In the genomic region with DNA sequence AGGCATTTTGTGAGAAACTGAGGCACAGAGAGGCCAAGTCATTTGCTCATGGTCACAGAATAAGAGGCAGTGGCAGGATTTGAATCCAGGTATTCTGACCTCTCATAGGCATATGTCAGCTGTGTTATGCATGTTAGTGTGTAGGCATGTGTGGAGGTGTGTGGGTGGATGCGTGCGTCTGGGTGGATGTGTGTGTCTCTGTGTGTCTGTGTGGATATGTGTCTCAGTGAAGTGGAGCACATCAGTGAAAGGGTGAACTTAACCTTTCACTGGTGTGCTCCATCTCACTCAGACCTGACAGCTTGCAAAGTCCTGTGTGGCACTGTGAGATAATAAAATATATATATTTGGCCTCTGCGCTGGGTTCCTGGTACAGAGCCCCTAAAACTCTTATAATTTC, we compare ENCODE assay signal across 18 cellular contexts.
"Had no signal": no experiment of that assay in that cellular context is flagged by ENCODE, and none has a peak within 500 bp of the region (broad histone marks: within the 10 kb centered on the region; RNA-seq: fewer than 3 reads in every experiment).

No MANE protein-coding gene starts in this region.

- H3K27ac ChIP-seq: parathyroid adenoma had no signal

- H3K27ac Mint-ChIP-seq: activated CD4-positive, alpha-beta T cell treated with anti-CD3 and anti-CD28 coated beads, Interleukin-2, amount 10 ng/mL, durations not matched to agents 7 days and 5 days; activated naive CD8-positive, alpha-beta T cell treated with anti-CD3 and anti-CD28 coated beads for 36 hours; activated T-helper 1 cell treated with anti-CD3 and anti-CD28 coated beads, Interleukin-12 subunit alpha, Interleukin-12 subunit beta, Interleukin-2, Interleukin-4 antibody, amounts not matched to agents 30 ng/mL and 10 ng/mL and 1 ng/mL, durations not matched to agents 14 hours and 24 hours and 36 hours; dendritic cell treated with granulocyte-macrophage colony-stimulating factor and Interleukin-4, amounts not matched to agents 40 ng/mL and 50 ng/mL, for 4 days had no signal

- H3K4me1 Mint-ChIP-seq: activated CD4-positive, alpha-beta T cell treated with anti-CD3 and anti-CD28 coated beads, Interleukin-2, amount 10 ng/mL, durations not matched to agents 7 days and 5 days had no signal

- DNase-seq: activated CD4-positive, alpha-beta T cell treated with anti-CD3 and anti-CD28 coated beads, Interleukin-2, amount 10 ng/mL, durations not matched to agents 7 days and 5 days; activated naive CD8-positive, alpha-beta T cell treated with anti-CD3 and anti-CD28 coated beads for 36 hours; amygdala; effector memory CD4-positive, alpha-beta T cell; gastrocnemius medialis; heart right ventricle; left cardiac atrium; midbrain; substantia nigra; SW 1271; upper lobe of right lung had no signal

- H3K79me2 ChIP-seq: parathyroid adenoma had no signal

- H2AFZ ChIP-seq: parathyroid adenoma had no signal

- H3K4me3 Mint-ChIP-seq: activated CD4-positive, alpha-beta T cell treated with anti-CD3 and anti-CD28 coated beads, Interleukin-2, amount 10 ng/mL, durations not matched to agents 7 days and 5 days; activated naive CD8-positive, alpha-beta T cell treated with anti-CD3 and anti-CD28 coated beads for 36 hours; activated T-helper 1 cell treated with anti-CD3 and anti-CD28 coated beads, Interleukin-12 subunit alpha, Interleukin-12 subunit beta, Interleukin-2, Interleukin-4 antibody, amounts not matched to agents 30 ng/mL and 10 ng/mL and 1 ng/mL, durations not matched to agents 14 hours and 24 hours and 36 hours; brain; central memory CD8-positive, alpha-beta T cell; dendritic cell treated with granulocyte-macrophage colony-stimulating factor and Interleukin-4, amounts not matched to agents 40 ng/mL and 50 ng/mL, for 4 days; stimulated activated effector memory CD8-positive, alpha-beta T cell treated with anti-CD3 and anti-CD28 coated beads, Interleukin-12 subunit alpha, Interleukin-12 subunit beta, amount 100 ng/mL, for 72 hours had no signal

- H3K9ac ChIP-seq: parathyroid adenoma had no signal

- ATAC-seq: gastrocnemius medialis; stimulated activated effector memory CD8-positive, alpha-beta T cell treated with anti-CD3 and anti-CD28 coated beads, Interleukin-12 subunit alpha, Interleukin-12 subunit beta, amount 100 ng/mL, for 72 hours had no signal

- H3K27me3 ChIP-seq: gastrocnemius medialis, heart right ventricle, upper lobe of right lung had no signal

- H3K9me3 Mint-ChIP-seq: activated CD4-positive, alpha-beta T cell treated with anti-CD3 and anti-CD28 coated beads, Interleukin-2, amount 10 ng/mL, durations not matched to agents 7 days and 5 days; activated naive CD8-positive, alpha-beta T cell treated with anti-CD3 and anti-CD28 coated beads for 36 hours; activated T-helper 1 cell treated with anti-CD3 and anti-CD28 coated beads, Interleukin-12 subunit alpha, Interleukin-12 subunit beta, Interleukin-2, Interleukin-4 antibody, amounts not matched to agents 30 ng/mL and 10 ng/mL and 1 ng/mL, durations not matched to agents 14 hours and 24 hours and 36 hours; brain; central memory CD8-positive, alpha-beta T cell; dendritic cell treated with granulocyte-macrophage colony-stimulating factor and Interleukin-4, amounts not matched to agents 40 ng/mL and 50 ng/mL, for 4 days; stimulated activated effector memory CD8-positive, alpha-beta T cell treated with anti-CD3 and anti-CD28 coated beads, Interleukin-12 subunit alpha, Interleukin-12 subunit beta, amount 100 ng/mL, for 72 hours had no signal

- H3K4me3 ChIP-seq: gastrocnemius medialis, heart right ventricle, lung, upper lobe of right lung had no signal

- H3K27me3 Mint-ChIP-seq: activated CD4-positive, alpha-beta T cell treated with anti-CD3 and anti-CD28 coated beads, Interleukin-2, amount 10 ng/mL, durations not matched to agents 7 days and 5 days; activated naive CD8-positive, alpha-beta T cell treated with anti-CD3 and anti-CD28 coated beads for 36 hours; central memory CD8-positive, alpha-beta T cell; dendritic cell treated with granulocyte-macrophage colony-stimulating factor and Interleukin-4, amounts not matched to agents 40 ng/mL and 50 ng/mL, for 4 days had no signal

- H3K9me3 ChIP-seq: gastrocnemius medialis, heart right ventricle, upper lobe of right lung had no signal
